In the genomic region with DNA sequence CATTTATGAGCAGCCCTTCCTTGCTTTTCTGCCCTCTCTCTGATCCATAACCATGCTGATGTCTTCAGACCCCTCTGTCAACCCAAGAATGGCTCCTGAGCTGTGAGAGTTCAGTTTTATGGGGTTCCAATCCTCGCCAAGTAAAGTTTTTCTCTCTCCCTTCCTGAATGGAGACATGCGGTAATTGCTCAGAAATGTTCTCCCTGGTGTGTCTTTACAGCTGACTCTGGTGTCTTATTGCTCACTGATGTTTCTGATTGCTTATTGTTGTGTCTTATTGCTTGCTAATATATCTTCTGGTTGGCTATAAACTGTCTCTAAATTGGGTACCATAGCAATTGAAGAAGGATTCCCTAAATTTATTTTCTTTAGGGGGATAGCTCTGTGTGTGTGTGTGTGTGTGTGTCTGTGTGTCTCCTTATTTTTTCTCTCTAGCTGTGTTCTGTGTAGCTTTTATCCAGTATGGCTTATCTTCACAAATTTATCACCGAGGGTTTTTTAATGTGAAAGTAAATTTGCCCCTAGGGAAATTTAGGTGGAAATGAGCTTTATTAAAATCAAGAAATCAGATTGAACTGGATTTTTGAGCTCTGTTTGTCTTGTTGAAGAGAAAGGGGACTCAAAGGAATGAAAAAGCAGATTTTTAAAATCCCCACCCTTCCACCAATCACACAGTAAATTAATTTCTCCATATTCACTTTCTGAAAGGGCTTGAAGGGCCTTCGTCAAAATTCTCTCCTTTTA, we compare ENCODE assay signal across 1 cellular context.
TF ChIP-seq lines count a peak whose summit lies in the region.

No MANE protein-coding gene starts in this region.

TF ChIP-seq in K562, 482 proteins besides CTCF, POLR2A, EP300 and RAD21:
- TF ChIP-seq STAT5A (IDR thresholded peaks at IDR 0.05; ENCODE audit: borderline replicate concordance, low read length) (no peak), GATAD2A (IDR thresholded peaks at IDR 0.05) (no peak)
- TF ChIP-seq, protein P1, sequence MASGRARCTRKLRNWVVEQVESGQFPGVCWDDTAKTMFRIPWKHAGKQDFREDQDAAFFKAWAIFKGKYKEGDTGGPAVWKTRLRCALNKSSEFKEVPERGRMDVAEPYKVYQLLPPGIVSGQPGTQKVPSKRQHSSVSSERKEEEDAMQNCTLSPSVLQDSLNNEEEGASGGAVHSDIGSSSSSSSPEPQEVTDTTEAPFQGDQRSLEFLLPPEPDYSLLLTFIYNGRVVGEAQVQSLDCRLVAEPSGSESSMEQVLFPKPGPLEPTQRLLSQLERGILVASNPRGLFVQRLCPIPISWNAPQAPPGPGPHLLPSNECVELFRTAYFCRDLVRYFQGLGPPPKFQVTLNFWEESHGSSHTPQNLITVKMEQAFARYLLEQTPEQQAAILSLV (tag; IDR thresholded peaks at IDR 0.05): no peak
- TF ChIP-seq, protein P2, sequence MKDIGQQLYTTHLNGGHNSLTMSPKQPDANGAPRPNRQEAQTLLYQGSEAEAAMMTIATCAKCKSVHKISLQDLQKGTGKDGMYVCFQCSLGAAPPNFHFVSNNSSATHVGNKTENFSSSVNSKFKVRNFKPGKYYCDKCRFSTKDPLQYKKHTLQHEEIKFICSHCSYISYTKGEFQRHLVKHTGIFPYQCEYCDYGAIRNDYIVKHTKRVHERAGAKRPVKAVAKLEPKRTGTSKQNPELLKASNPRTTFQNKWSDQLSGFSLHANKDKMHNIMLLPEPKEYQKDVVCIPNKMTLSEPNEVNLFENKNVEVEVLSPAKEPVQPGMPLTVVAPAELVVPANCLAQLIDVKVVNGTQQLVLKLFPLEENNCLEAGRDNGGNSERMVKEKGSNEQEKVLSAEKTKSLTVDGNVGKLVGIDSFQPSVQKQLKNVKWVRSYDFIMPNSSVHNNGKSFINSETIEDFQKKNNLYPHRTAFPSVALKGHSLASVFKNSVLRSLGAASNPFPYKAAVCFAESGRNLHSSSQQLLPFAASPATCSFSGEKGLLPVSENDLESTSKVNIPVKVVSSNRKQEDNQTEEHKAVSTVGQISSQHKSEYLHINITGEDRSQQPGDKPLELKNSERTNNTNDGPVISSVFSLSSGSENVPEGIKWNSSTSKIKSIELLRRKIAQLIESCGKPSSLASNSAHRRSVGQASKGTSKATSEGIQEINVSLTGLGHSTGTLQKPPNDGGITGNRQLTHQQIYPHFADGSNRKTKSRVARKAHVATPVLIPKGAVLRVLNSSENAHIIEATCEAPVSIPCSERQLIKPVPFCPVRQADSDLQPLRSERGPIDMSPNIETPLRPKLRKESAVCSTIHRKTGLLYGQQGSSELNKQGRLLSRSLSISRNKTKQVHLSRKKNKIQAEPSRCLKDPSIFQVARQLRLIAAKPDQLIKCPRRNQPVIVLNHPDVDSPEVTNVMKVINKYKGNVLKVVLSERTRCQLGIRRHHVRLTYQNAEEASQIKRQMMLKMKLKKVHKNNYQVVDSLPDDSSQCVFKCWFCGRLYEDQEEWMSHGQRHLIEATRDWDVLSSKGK (CRISPR knock-in tag; IDR thresholded peaks at IDR 0.05): no peak
- TF ChIP-seq, protein P3, sequence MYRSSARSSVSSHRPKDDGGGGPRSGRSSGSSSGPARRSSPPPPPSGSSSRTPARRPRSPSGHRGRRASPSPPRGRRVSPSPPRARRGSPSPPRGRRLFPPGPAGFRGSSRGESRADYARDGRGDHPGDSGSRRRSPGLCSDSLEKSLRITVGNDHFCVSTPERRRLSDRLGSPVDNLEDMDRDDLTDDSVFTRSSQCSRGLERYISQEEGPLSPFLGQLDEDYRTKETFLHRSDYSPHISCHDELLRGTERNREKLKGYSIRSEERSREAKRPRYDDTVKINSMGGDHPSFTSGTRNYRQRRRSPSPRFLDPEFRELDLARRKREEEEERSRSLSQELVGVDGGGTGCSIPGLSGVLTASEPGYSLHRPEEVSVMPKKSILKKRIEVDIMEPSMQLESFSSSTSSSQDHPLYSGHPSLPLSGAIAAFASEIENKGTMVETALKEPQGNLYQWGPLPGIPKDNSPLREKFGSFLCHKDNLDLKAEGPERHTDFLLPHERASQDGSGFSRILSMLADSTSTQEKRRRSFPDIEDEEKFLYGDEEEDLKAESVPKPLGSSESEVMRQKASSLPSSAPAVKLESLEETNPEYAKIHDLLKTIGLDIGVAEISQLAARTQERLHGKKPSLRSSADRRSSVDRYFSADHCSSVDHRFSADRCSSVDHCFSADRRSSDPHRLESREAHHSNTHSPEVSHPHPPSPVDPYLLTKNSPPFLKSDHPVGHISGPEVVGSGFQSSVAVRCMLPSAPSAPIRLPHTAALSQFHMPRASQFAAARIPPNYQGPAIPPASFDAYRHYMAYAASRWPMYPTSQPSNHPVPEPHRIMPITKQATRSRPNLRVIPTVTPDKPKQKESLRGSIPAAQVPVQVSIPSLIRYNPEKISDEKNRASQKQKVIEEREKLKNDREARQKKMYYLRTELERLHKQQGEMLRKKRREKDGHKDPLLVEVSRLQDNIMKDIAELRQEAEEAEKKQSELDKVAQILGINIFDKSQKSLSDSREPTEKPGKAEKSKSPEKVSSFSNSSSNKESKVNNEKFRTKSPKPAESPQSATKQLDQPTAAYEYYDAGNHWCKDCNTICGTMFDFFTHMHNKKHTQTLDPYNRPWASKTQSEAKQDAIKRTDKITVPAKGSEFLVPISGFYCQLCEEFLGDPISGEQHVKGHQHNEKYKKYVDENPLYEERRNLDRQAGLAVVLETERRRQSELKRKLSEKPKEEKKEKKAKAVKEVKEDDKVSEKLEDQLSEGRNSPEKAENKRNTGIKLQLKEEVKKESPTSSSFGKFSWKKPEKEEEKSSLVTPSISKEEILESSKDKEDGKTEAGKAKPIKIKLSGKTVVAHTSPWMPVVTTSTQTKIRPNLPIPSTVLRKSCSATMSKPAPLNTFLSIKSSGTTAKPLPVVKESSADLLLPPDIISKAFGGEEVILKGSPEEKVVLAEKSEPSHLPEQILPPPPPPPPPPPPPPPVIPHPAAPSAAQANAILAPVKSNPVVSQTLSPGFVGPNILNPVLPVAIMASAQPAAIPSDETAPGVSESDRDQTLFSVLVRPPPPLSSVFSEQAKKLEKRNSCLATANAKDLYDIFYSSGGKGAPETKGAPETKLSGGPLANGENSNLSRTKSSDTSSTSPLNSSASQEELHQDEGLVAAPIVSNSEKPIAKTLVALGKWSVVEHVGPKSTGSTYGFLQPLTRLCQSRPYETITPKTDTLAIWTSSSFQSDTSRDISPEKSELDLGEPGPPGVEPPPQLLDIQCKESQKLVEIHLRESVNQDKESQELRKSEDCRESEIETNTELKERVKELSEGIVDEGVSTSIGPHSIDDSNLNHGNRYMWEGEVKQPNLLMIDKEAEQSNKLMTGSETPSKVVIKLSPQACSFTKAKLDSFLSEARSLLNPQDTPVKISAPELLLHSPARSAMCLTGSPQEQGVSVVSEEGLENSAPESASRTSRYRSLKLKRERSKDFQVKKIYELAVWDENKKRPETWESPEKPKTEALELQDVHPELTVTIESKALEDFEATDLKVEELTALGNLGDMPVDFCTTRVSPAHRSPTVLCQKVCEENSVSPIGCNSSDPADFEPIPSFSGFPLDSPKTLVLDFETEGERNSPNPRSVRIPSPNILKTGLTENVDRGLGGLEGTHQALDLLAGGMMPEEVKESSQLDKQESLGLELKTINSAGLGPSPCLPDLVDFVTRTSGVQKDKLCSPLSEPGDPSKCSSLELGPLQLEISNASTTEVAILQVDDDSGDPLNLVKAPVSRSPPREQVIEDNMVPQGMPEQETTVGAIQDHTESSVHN (IDR thresholded peaks at IDR 0.05; ENCODE audit: borderline replicate concordance in 1 of 2, low read depth in 1 of 2): no peak
